Comparison of ENCODE assay signal across 1 cellular context in genomic region chr5:159916841-159917761, GRCh38.
TF ChIP-seq lines count a peak whose summit lies in the region.

No MANE protein-coding gene starts in this region.

TF ChIP-seq in IMR-90, 13 proteins besides CTCF, POLR2A, EP300 and RAD21 (continued from another document):
- no peak for TF ChIP-seq RCOR1 (IDR thresholded peaks at IDR 0.05; ENCODE audit: insufficient replicate concordance, low read length)
